1 cellular context compared by ENCODE assay signal in the genomic region with DNA sequence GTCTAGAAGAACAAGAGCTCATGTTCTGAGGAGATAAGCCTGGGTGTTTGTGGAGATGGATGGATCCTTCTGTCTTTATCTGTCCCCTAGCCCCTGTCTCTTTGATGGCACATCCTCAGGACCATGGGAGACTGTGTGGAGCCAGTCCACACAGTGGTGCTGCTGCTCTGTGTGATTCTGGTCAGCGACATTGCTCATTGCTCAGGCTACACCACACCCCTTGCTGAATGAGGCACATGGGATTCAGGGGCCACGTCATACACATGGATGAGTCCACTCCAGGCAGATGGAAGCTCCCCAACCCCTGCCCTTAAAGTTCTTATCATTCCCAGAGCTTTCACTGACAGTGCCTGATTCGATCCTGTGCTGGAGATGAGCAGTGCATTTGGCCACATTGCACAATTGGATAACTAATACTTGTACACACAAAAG.
TF ChIP-seq lines count a peak whose summit lies in the region.

No MANE protein-coding gene starts in this region.

TF ChIP-seq in GM23338, 12 proteins besides CTCF, POLR2A, EP300 and RAD21:
- TF ChIP-seq, protein P1, sequence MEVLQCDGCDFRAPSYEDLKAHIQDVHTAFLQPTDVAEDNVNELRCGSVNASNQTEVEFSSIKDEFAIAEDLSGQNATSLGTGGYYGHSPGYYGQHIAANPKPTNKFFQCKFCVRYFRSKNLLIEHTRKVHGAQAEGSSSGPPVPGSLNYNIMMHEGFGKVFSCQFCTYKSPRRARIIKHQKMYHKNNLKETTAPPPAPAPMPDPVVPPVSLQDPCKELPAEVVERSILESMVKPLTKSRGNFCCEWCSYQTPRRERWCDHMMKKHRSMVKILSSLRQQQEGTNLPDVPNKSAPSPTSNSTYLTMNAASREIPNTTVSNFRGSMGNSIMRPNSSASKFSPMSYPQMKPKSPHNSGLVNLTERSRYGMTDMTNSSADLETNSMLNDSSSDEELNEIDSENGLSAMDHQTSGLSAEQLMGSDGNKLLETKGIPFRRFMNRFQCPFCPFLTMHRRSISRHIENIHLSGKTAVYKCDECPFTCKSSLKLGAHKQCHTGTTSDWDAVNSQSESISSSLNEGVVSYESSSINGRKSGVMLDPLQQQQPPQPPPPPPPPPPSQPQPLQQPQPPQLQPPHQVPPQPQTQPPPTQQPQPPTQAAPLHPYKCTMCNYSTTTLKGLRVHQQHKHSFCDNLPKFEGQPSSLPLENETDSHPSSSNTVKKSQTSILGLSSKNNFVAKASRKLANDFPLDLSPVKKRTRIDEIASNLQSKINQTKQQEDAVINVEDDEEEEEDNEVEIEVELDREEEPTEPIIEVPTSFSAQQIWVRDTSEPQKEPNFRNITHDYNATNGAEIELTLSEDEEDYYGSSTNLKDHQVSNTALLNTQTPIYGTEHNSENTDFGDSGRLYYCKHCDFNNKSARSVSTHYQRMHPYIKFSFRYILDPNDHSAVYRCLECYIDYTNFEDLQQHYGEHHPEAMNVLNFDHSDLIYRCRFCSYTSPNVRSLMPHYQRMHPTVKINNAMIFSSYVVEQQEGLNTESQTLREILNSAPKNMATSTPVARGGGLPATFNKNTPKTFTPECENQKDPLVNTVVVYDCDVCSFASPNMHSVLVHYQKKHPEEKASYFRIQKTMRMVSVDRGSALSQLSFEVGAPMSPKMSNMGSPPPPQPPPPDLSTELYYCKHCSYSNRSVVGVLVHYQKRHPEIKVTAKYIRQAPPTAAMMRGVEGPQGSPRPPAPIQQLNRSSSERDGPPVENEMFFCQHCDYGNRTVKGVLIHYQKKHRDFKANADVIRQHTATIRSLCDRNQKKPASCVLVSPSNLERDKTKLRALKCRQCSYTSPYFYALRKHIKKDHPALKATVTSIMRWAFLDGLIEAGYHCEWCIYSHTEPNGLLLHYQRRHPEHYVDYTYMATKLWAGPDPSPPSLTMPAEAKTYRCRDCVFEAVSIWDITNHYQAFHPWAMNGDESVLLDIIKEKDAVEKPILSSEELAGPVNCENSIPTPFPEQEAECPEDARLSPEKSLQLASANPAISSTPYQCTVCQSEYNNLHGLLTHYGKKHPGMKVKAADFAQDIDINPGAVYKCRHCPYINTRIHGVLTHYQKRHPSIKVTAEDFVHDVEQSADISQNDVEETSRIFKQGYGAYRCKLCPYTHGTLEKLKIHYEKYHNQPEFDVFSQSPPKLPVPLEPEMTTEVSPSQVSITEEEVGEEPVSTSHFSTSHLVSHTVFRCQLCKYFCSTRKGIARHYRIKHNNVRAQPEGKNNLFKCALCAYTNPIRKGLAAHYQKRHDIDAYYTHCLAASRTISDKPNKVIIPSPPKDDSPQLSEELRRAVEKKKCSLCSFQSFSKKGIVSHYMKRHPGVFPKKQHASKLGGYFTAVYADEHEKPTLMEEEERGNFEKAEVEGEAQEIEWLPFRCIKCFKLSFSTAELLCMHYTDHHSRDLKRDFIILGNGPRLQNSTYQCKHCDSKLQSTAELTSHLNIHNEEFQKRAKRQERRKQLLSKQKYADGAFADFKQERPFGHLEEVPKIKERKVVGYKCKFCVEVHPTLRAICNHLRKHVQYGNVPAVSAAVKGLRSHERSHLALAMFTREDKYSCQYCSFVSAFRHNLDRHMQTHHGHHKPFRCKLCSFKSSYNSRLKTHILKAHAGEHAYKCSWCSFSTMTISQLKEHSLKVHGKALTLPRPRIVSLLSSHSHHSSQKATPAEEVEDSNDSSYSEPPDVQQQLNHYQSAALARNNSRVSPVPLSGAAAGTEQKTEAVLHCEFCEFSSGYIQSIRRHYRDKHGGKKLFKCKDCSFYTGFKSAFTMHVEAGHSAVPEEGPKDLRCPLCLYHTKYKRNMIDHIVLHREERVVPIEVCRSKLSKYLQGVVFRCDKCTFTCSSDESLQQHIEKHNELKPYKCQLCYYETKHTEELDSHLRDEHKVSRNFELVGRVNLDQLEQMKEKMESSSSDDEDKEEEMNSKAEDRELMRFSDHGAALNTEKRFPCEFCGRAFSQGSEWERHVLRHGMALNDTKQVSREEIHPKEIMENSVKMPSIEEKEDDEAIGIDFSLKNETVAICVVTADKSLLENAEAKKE (CRISPR knock-in tag; IDR thresholded peaks at IDR 0.05) = no peak
- TF ChIP-seq EZH2 (IDR thresholded peaks at IDR 0.05; ENCODE audit: low read depth, unreplicated experiment) = no peak
- no peak for TF ChIP-seq ZNF114 (CRISPR knock-in tag; IDR thresholded peaks at IDR 0.05)
- TF ChIP-seq, protein P2, sequence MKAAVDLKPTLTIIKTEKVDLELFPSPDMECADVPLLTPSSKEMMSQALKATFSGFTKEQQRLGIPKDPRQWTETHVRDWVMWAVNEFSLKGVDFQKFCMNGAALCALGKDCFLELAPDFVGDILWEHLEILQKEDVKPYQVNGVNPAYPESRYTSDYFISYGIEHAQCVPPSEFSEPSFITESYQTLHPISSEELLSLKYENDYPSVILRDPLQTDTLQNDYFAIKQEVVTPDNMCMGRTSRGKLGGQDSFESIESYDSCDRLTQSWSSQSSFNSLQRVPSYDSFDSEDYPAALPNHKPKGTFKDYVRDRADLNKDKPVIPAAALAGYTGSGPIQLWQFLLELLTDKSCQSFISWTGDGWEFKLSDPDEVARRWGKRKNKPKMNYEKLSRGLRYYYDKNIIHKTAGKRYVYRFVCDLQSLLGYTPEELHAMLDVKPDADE (IDR thresholded peaks at IDR 0.05) = no peak
- TF ChIP-seq ZNF331 (CRISPR knock-in tag; IDR thresholded peaks at IDR 0.05; ENCODE audit: low read depth) = no peak
- TF ChIP-seq EZH2phosphoT487 (IDR thresholded peaks at IDR 0.05; ENCODE audit: unreplicated experiment) = no peak
- no peak for TF ChIP-seq JUNB (IDR thresholded peaks at IDR 0.05; ENCODE audit: unreplicated experiment)
- no peak for TF ChIP-seq POLR2AphosphoS5 (IDR thresholded peaks at IDR 0.05; ENCODE audit: low read depth)
- no peak for TF ChIP-seq STAT1 (IDR thresholded peaks at IDR 0.05; ENCODE audit: unreplicated experiment)
